In genomic region chr16:47392114-47392513, GRCh38 we compare ENCODE assay signal across 8 cellular contexts.
DNase-seq lines count a peak whose midpoint lies in the region; ATAC-seq and TF ChIP-seq lines count a peak whose summit lies in the region.

No MANE protein-coding gene starts in this region.

- peak; percentile 59 for DNase-seq in GM12865 (ENCODE audit: low read depth)
- peak; percentile 18 to 87 for DNase-seq in HL-60 (ENCODE audit: low read depth in 1 of 2, low spot score in 1 of 2)
- DNase-seq in activated CD8-positive, alpha-beta T cell treated with anti-CD3 and anti-CD28 coated beads for 36 hours, result peak; percentile 28
- DNase-seq in upper lobe of left lung, result no peak
- DNase-seq in NCI-H128 (lab: John Stamatoyannopoulos, UW; ENCODE audit: unreplicated experiment), result no peak
- no peak for DNase-seq in mucosa of descending colon
- no peak for DNase-seq in AG08395 (ENCODE audit: low spot score)

- no peak overlapping the region for H3K4me3 Mint-ChIP-seq in activated CD8-positive, alpha-beta T cell treated with anti-CD3 and anti-CD28 coated beads for 36 hours

- CTCF ChIA-PET in activated CD8-positive, alpha-beta T cell treated with anti-CD3 and anti-CD28 coated beads for 36 hours (lab: Charles Lee), result interaction anchor here (0.6 kb wide), 1 partner anchor 389 kb away, joined by 3 read pairs; no protein-coding TSS in a partner anchor

- H3K27me3 Mint-ChIP-seq in activated CD8-positive, alpha-beta T cell treated with anti-CD3 and anti-CD28 coated beads for 36 hours, result no peaks in the 10 kb centered on the region

- no peaks in the 10 kb centered on the region for H3K36me3 ChIP-seq in upper lobe of left lung
- H3K36me3 ChIP-seq in mucosa of descending colon (ENCODE audit: low read depth), result no peaks in the 10 kb centered on the region

- peaks cover 19% of the 10 kb centered on the region for H3K4me1 Mint-ChIP-seq in activated CD8-positive, alpha-beta T cell treated with anti-CD3 and anti-CD28 coated beads for 36 hours (ENCODE audit: low read depth)

- no peaks in the 10 kb centered on the region for H3K9me3 ChIP-seq in upper lobe of left lung
- H3K9me3 ChIP-seq in mucosa of descending colon, result no peaks in the 10 kb centered on the region

- no peaks in the 10 kb centered on the region for H3K27me3 ChIP-seq in HL-60 (ENCODE audit: insufficient read depth, poor library complexity, severe bottlenecking)
- no peaks in the 10 kb centered on the region for H3K27me3 ChIP-seq in upper lobe of left lung

- intact Hi-C loops in activated CD8-positive, alpha-beta T cell treated with anti-CD3 and anti-CD28 coated beads for 36 hours (cut with micrococcal nuclease), result no loop called here
- intact Hi-C loops in mucosa of descending colon (cut with DNase I, micrococcal nuclease), result no loop called here

- H3K27ac ChIP-seq in HL-60 (replicated peaks), result 0 out of 2 replicates have a peak overlapping the region, but pooled peaks have one; percentile 26
- H3K27ac ChIP-seq in upper lobe of left lung, result no peak overlapping the region

- H3K4me1 ChIP-seq in upper lobe of left lung, result peaks cover 0 to 7% (median 5%) of the 10 kb centered on the region in 4 donors
- no peaks in the 10 kb centered on the region for H3K4me1 ChIP-seq in mucosa of descending colon (ENCODE audit: low read depth)

- no peak for TF ChIP-seq EP300 in upper lobe of left lung (IDR thresholded peaks at IDR 0.05)

- H3K4me3 ChIP-seq in GM12865 (ENCODE audit: low read depth, low read length) (no peak overlapping the region), HL-60 (replicated peaks; ENCODE audit: insufficient read depth, low read length) (no peak overlapping the region), upper lobe of left lung (no peak overlapping the region), mucosa of descending colon (no peak overlapping the region)

- POLR2A ChIA-PET in activated CD8-positive, alpha-beta T cell treated with anti-CD3 and anti-CD28 coated beads for 36 hours (lab: Charles Lee), result no interaction called here

- H3K36me3 Mint-ChIP-seq in activated CD8-positive, alpha-beta T cell treated with anti-CD3 and anti-CD28 coated beads for 36 hours (ENCODE audit: low read depth), result peaks cover 10% of the 10 kb centered on the region

- TF ChIP-seq POLR2A in upper lobe of left lung (IDR thresholded peaks at IDR 0.05), result no peak

- H3K27ac Mint-ChIP-seq in activated CD8-positive, alpha-beta T cell treated with anti-CD3 and anti-CD28 coated beads for 36 hours, result no peak overlapping the region

- TF ChIP-seq CTCF in GM12865 (IDR thresholded peaks at IDR 0.05; ENCODE audit: insufficient read depth, low read depth, low read length, missing control alignments) (no peak), HL-60 (IDR thresholded peaks at IDR 0.05; ENCODE audit: insufficient read depth, low read length) (no peak), upper lobe of left lung (IDR thresholded peaks at IDR 0.05) (no peak), mucosa of descending colon (IDR thresholded peaks at IDR 0.05) (no peak)
- TF ChIP-seq CTCF in activated CD8-positive, alpha-beta T cell treated with anti-CD3 and anti-CD28 coated beads for 36 hours (IDR thresholded peaks at IDR 0.05), result no peak

- 43% methylated on average over 8 of the region's 8 CpGs for WGBS in upper lobe of left lung, 2 donors

- ATAC-seq in GM21528 (IDR thresholded peaks at IDR 0.05; ENCODE audit: low FRiP score, unreplicated experiment), result peak; percentile 82
- peak; percentile 51 for ATAC-seq in activated CD8-positive, alpha-beta T cell treated with anti-CD3 and anti-CD28 coated beads for 36 hours
- peak; percentile 55 to 59 for ATAC-seq in upper lobe of left lung (ENCODE audit: low FRiP score in 2 of 2)
- ATAC-seq in mucosa of descending colon, result no peak

- no peaks in the 10 kb centered on the region for H3K9me3 Mint-ChIP-seq in activated CD8-positive, alpha-beta T cell treated with anti-CD3 and anti-CD28 coated beads for 36 hours

Comparison
In these comparisons a context has a peak if more than half of its experiments do, and no peak if none do; other contexts are left out.
1. DNase-seq: peak in GM12865 (single experiment), HL-60 (2 of 2) and activated CD8-positive, alpha-beta T cell treated with anti-CD3 and anti-CD28 coated beads for 36 hours (single experiment); none in upper lobe of left lung (0 of 2), NCI-H128 (single experiment), mucosa of descending colon (0 of 3) and AG08395 (single experiment).